1 cellular context compared by ENCODE assay signal in the genomic region with DNA sequence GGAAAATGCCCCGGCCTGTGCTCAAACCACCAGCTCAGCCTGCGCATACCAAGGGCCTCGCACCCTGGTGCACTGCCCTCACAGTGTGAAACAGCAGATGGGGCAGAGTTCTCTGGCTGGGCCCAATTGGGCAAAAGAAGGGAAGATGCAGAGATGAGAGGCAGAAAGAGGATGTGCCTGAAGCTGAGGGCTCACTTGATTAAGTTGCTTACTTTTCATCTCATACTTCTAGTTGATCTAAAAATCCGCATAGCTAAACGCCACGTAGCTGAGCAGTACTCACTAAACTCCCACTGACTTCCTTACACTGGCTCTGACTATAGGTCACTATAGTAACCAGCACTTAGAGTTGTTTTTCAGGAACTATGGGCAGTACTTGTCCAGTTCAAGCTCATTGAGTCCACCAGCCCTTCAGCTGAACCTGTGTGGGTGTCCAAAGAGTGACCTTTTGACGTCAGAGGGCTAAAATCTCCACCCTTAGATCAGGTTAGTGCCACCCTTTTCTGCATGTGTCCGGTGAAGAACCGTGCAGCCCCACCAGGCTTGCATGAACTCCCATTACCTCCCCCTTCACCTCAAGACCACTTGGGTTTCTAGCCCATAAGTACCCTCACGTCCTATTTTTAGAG.
TF ChIP-seq lines count a peak whose summit lies in the region.

No MANE protein-coding gene starts in this region.

TF ChIP-seq in H1, 55 proteins besides CTCF, POLR2A, EP300 and RAD21 (continued from another document):
- TF ChIP-seq JUND (IDR thresholded peaks at IDR 0.05; ENCODE audit: low read length) (no peak), EGR1 (IDR thresholded peaks at IDR 0.05; ENCODE audit: borderline replicate concordance, low read depth, low read length) (no peak), YY1 (IDR thresholded peaks at IDR 0.05; ENCODE audit: low read depth, low read length) (no peak), EZH2 (IDR thresholded peaks at IDR 0.05; ENCODE audit: low read depth, low read length, severe bottlenecking) (no peak), CHD1 (IDR thresholded peaks at IDR 0.05; ENCODE audit: low read depth, low read length) (no peak), TEAD4 (IDR thresholded peaks at IDR 0.05; ENCODE audit: low read depth, low read length) (no peak), ASH2L (IDR thresholded peaks at IDR 0.05; ENCODE audit: low read length) (no peak), TAF1 (IDR thresholded peaks at IDR 0.05; ENCODE audit: low read depth, low read length) (no peak)
